Comparison of ENCODE assay signal across 1 cellular context in the genomic region with DNA sequence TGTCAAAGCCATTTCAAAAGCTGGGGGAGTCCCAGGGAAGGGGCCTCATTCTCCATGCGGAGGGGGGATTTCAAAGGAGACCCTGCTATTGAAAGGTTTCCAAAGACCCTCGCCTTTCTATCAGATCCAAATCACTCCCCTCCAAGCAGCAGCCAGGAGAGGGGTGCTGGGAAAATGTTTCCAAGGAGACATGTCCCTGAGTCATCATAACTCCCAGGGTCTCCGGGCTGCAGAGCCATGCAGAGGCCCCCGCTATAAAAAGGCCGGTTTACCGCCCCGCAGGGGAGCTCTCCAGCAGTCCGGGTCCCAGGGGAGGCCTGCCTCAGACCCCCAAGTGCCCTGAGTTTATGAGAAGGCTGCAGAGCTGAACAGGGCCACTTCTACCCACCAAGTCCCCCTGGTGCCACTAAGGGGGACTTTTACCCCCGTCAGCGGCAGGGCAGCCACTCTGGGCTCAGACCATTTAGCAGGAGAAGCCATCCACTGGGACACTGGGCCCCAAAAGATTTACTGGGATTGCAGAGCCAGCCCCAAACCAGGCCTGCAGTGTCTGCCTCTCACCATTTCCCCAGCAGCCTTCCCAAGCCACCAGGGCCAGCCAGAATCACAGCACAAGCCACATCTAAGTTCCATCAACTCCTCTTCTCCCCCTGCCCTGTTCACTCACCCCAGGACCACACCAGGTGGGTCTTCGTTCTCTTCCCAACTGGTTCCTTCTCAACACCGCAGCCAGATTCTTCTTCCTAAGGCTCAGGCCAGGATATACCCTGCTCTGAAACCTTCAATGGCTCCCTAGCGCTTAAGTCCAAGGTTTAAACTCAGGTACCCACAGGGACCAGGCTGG.
TF ChIP-seq lines count a peak whose summit lies in the region.

No MANE protein-coding gene starts in this region.

TF ChIP-seq in H1, 55 proteins besides CTCF, POLR2A, EP300 and RAD21:
- no peak for TF ChIP-seq RFX5 (IDR thresholded peaks at IDR 0.05; ENCODE audit: borderline replicate concordance, low read depth, low read length)
- no peak for TF ChIP-seq FOSL1 (IDR thresholded peaks at IDR 0.05; ENCODE audit: insufficient read depth, low read depth, low read length)
- TF ChIP-seq SIN3A (conservative IDR thresholded peaks at IDR 0.05 in 1 of 2, IDR thresholded peaks at IDR 0.05 in 1 of 2; ENCODE audit: low read depth in 1 of 2, low read length in 2 of 2), result no peak
- TF ChIP-seq SIX5 (IDR thresholded peaks at IDR 0.05; ENCODE audit: low read depth, low read length), result no peak
- no peak for TF ChIP-seq EZH2 (IDR thresholded peaks at IDR 0.05; ENCODE audit: low read depth, low read length, severe bottlenecking)
- TF ChIP-seq POLR2AphosphoS5 (IDR thresholded peaks at IDR 0.05; ENCODE audit: low read depth, low read length), result no peak
- TF ChIP-seq CREB1 (IDR thresholded peaks at IDR 0.05), result no peak
- TF ChIP-seq BCL11A (IDR thresholded peaks at IDR 0.05; ENCODE audit: low read depth in 2 of 2, low read length in 2 of 2), result no peak
- TF ChIP-seq, protein P1, sequence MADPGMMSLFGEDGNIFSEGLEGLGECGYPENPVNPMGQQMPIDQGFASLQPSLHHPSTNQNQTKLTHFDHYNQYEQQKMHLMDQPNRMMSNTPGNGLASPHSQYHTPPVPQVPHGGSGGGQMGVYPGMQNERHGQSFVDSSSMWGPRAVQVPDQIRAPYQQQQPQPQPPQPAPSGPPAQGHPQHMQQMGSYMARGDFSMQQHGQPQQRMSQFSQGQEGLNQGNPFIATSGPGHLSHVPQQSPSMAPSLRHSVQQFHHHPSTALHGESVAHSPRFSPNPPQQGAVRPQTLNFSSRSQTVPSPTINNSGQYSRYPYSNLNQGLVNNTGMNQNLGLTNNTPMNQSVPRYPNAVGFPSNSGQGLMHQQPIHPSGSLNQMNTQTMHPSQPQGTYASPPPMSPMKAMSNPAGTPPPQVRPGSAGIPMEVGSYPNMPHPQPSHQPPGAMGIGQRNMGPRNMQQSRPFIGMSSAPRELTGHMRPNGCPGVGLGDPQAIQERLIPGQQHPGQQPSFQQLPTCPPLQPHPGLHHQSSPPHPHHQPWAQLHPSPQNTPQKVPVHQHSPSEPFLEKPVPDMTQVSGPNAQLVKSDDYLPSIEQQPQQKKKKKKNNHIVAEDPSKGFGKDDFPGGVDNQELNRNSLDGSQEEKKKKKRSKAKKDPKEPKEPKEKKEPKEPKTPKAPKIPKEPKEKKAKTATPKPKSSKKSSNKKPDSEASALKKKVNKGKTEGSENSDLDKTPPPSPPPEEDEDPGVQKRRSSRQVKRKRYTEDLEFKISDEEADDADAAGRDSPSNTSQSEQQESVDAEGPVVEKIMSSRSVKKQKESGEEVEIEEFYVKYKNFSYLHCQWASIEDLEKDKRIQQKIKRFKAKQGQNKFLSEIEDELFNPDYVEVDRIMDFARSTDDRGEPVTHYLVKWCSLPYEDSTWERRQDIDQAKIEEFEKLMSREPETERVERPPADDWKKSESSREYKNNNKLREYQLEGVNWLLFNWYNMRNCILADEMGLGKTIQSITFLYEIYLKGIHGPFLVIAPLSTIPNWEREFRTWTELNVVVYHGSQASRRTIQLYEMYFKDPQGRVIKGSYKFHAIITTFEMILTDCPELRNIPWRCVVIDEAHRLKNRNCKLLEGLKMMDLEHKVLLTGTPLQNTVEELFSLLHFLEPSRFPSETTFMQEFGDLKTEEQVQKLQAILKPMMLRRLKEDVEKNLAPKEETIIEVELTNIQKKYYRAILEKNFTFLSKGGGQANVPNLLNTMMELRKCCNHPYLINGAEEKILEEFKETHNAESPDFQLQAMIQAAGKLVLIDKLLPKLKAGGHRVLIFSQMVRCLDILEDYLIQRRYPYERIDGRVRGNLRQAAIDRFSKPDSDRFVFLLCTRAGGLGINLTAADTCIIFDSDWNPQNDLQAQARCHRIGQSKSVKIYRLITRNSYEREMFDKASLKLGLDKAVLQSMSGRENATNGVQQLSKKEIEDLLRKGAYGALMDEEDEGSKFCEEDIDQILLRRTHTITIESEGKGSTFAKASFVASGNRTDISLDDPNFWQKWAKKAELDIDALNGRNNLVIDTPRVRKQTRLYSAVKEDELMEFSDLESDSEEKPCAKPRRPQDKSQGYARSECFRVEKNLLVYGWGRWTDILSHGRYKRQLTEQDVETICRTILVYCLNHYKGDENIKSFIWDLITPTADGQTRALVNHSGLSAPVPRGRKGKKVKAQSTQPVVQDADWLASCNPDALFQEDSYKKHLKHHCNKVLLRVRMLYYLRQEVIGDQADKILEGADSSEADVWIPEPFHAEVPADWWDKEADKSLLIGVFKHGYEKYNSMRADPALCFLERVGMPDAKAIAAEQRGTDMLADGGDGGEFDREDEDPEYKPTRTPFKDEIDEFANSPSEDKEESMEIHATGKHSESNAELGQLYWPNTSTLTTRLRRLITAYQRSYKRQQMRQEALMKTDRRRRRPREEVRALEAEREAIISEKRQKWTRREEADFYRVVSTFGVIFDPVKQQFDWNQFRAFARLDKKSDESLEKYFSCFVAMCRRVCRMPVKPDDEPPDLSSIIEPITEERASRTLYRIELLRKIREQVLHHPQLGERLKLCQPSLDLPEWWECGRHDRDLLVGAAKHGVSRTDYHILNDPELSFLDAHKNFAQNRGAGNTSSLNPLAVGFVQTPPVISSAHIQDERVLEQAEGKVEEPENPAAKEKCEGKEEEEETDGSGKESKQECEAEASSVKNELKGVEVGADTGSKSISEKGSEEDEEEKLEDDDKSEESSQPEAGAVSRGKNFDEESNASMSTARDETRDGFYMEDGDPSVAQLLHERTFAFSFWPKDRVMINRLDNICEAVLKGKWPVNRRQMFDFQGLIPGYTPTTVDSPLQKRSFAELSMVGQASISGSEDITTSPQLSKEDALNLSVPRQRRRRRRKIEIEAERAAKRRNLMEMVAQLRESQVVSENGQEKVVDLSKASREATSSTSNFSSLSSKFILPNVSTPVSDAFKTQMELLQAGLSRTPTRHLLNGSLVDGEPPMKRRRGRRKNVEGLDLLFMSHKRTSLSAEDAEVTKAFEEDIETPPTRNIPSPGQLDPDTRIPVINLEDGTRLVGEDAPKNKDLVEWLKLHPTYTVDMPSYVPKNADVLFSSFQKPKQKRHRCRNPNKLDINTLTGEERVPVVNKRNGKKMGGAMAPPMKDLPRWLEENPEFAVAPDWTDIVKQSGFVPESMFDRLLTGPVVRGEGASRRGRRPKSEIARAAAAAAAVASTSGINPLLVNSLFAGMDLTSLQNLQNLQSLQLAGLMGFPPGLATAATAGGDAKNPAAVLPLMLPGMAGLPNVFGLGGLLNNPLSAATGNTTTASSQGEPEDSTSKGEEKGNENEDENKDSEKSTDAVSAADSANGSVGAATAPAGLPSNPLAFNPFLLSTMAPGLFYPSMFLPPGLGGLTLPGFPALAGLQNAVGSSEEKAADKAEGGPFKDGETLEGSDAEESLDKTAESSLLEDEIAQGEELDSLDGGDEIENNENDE (IDR thresholded peaks at IDR 0.05; ENCODE audit: insufficient replicate concordance, low read length), result no peak
- TF ChIP-seq BRCA1 (IDR thresholded peaks at IDR 0.05; ENCODE audit: low read depth, low read length), result no peak
- TF ChIP-seq PHF8 (conservative IDR thresholded peaks at IDR 0.05; ENCODE audit: low read depth, low read length), result no peak
- TF ChIP-seq CEBPB (IDR thresholded peaks at IDR 0.05; ENCODE audit: low read depth, low read length), result no peak
- no peak for TF ChIP-seq SAP30 (IDR thresholded peaks at IDR 0.05; ENCODE audit: insufficient read depth, insufficient replicate concordance, low read length)
- TF ChIP-seq MAFK (IDR thresholded peaks at IDR 0.05; ENCODE audit: low read depth, low read length), result no peak
- no peak for TF ChIP-seq USF2 (IDR thresholded peaks at IDR 0.05; ENCODE audit: low read length)
